9 cellular contexts compared by ENCODE assay signal in the genomic region with DNA sequence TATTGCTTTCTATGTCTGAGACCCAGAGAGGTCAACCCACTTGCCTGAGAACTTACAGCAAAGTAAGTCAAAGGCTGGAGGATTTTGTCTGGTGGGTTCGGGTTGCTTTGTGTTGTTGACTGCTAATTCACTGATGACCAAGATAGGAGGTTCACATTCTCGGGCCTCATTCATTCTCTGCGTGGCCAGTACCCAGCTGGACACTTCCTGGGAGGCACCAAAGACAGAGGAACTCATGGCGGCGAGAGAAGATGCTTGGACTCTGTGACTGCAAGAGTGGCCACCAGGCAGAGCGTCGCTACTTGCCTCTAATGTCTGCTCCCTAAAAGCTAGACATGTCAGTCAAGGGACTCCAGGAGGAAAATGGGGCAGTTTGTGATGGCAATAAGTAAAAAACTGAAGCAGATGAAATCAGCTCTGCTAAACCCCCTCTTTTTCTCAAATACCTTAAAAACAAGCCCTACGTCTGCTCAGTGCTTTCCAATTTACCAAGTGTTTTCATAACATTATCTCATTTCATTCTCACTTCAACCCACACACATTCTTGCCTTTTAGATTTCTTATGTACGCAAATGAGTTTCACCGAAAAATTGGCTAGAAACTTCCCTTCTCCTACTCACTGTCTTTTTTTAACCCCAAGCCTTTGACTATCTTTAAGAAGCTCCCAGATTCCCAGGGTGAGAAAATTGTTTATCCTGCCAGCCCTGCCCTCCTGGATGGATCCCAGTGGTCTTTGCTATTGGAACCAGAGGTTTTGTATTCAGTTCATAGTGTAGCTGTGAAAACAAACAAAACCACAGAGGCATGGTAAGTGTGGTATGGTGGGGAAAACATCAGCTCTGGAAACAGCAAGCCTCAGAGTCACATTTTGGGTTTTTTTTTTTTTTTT. TPM values are rescaled to one million over a fixed set of nuclear protein-coding genes. Genes with fewer than 3 reads are reported as not detected.
DNase-seq lines count a peak whose midpoint lies in the region; ATAC-seq and TF ChIP-seq lines count a peak whose summit lies in the region.
"Had no signal": no experiment of that assay in that cellular context is flagged by ENCODE, and none has a peak within 500 bp of the region (broad histone marks: within the 10 kb centered on the region; RNA-seq: fewer than 3 reads in every experiment).

No MANE protein-coding gene starts in this region.

- H3K27ac Mint-ChIP-seq in activated CD4-positive, alpha-beta T cell treated with anti-CD3 and anti-CD28 coated beads, Interleukin-2, amount 10 ng/mL, durations not matched to agents 7 days and 5 days = peak overlapping the region; percentile 100
- H3K27ac Mint-ChIP-seq in immature natural killer cell = peak overlapping the region; percentile 99 to 100 (median 100)

- no peaks in the 10 kb centered on the region for H3K9me3 ChIP-seq in SK-N-MC (ENCODE audit: low read depth, low read length)
- H3K9me3 ChIP-seq in thoracic aorta = no peaks in the 10 kb centered on the region

- H3K36me3 ChIP-seq in SK-N-MC (ENCODE audit: insufficient read depth, low read length) (no peaks in the 10 kb centered on the region), thoracic aorta (no peaks in the 10 kb centered on the region)

- H3K9me3 Mint-ChIP-seq in activated CD4-positive, alpha-beta T cell treated with anti-CD3 and anti-CD28 coated beads, Interleukin-2, amount 10 ng/mL, durations not matched to agents 7 days and 5 days = no peaks in the 10 kb centered on the region
- H3K9me3 Mint-ChIP-seq in immature natural killer cell = no peaks in the 10 kb centered on the region

- peaks cover 13% of the 10 kb centered on the region for H3K27me3 Mint-ChIP-seq in activated CD4-positive, alpha-beta T cell treated with anti-CD3 and anti-CD28 coated beads, Interleukin-2, amount 10 ng/mL, durations not matched to agents 7 days and 5 days
- peaks cover 5 to 27% (median 6%) of the 10 kb centered on the region in 3 donors for H3K27me3 Mint-ChIP-seq in immature natural killer cell (ENCODE audit: low read depth in 3 of 3)

- H3K36me3 Mint-ChIP-seq in activated CD4-positive, alpha-beta T cell treated with anti-CD3 and anti-CD28 coated beads, Interleukin-2, amount 10 ng/mL, durations not matched to agents 7 days and 5 days (ENCODE audit: low read depth) = peaks cover 6% of the 10 kb centered on the region
- H3K36me3 Mint-ChIP-seq in immature natural killer cell = no peaks in the 10 kb centered on the region

- peak; percentile 39 for DNase-seq in activated CD4-positive, alpha-beta T cell treated with anti-CD3 and anti-CD28 coated beads, Interleukin-2, amount 10 ng/mL, durations not matched to agents 7 days and 5 days
- DNase-seq in activated CD4-positive, alpha-beta T cell treated with anti-CD3 and anti-CD28 coated beads, Interleukin-2, amount 50 U/mL, for 4 hours = no peak
- no peak for DNase-seq in SK-N-MC (ENCODE audit: low read depth, low spot score)
- DNase-seq in immature natural killer cell = peak; percentile 61 to 69 (median 63)
- DNase-seq in thoracic aorta (ENCODE audit: low spot score) = no peak
- DNase-seq in NCI-H226 = no peak
- DNase-seq: SIG-M5 had no signal

- POLR2A ChIA-PET in activated CD4-positive, alpha-beta T cell treated with anti-CD3 and anti-CD28 coated beads, Interleukin-2, amount 10 ng/mL, durations not matched to agents 7 days and 5 days (lab: Charles Lee) = no interaction called here

- peaks cover 14 to 41% of the 10 kb centered on the region in 2 donors for H3K4me1 ChIP-seq in thoracic aorta (ENCODE audit: control insufficient read depth in 1 of 2, low read depth in 2 of 2)

- H3K9ac ChIP-seq in SK-N-MC (ENCODE audit: insufficient read length) = peak overlapping the region; percentile 53

- peak overlapping the region; percentile 95 for H3K4me3 Mint-ChIP-seq in activated CD4-positive, alpha-beta T cell treated with anti-CD3 and anti-CD28 coated beads, Interleukin-2, amount 10 ng/mL, durations not matched to agents 7 days and 5 days
- peak overlapping the region; percentile 92 to 98 (median 96) for H3K4me3 Mint-ChIP-seq in immature natural killer cell

- CTCF ChIA-PET in activated CD4-positive, alpha-beta T cell treated with anti-CD3 and anti-CD28 coated beads, Interleukin-2, amount 10 ng/mL, durations not matched to agents 7 days and 5 days (lab: Charles Lee) = interaction anchor here (0.6 to 4.2 kb wide), 7 partner anchors 8 to 485 kb away, joined by 3 to 24 read pairs (median 4); no protein-coding TSS in a partner anchor

- ATAC-seq in thoracic aorta (ENCODE audit: insufficient number of reproducible peaks, low FRiP score, low read depth) = no peak
- ATAC-seq in HG03460 (IDR thresholded peaks at IDR 0.05; ENCODE audit: unreplicated experiment) = no peak
- no peak for ATAC-seq in HG02970 (IDR thresholded peaks at IDR 0.05; ENCODE audit: low FRiP score, unreplicated experiment)

- H3K27ac ChIP-seq in SK-N-MC (peak overlapping the region; percentile 89), thoracic aorta (peak overlapping the region; percentile 86 to 89)

- peaks cover 71% of the 10 kb centered on the region for H3K4me1 Mint-ChIP-seq in activated CD4-positive, alpha-beta T cell treated with anti-CD3 and anti-CD28 coated beads, Interleukin-2, amount 10 ng/mL, durations not matched to agents 7 days and 5 days
- H3K4me1 Mint-ChIP-seq in immature natural killer cell = peaks cover 81 to 84% of the 10 kb centered on the region in 2 donors

- H3K4me3 ChIP-seq in SK-N-MC (no peak overlapping the region), thoracic aorta (no peak overlapping the region)

- TF ChIP-seq CTCF in thoracic aorta (IDR thresholded peaks at IDR 0.05) = no peak

- H3K27me3 ChIP-seq in thoracic aorta (replicated peaks; ENCODE audit: insufficient read depth) = no peaks in the 10 kb centered on the region

RNA-seq across cellular contexts. Expression of gene LBH, which starts 4.9 kb away (rescaled TPM):
- 100 to 1,000 TPM; 136 to 146 TPM for total RNA-seq in activated CD4-positive, alpha-beta T cell treated with anti-CD3 and anti-CD28 coated beads, Interleukin-2, amount 10 ng/mL, durations not matched to agents 7 days and 5 days
- 100 to 1,000 TPM; 101 to 137 (median 129) TPM for polyA plus RNA-seq in immature natural killer cell
- 100 to 1,000 TPM; 121 to 210 TPM for total RNA-seq in thoracic aorta

Comparison
In these comparisons a context has a peak if more than half of its experiments do, and no peak if none do; other contexts are left out.
1. DNase-seq: peak in activated CD4-positive, alpha-beta T cell treated with anti-CD3 and anti-CD28 coated beads, Interleukin-2, amount 10 ng/mL, durations not matched to agents 7 days and 5 days (single experiment) and immature natural killer cell (3 of 3); none in activated CD4-positive, alpha-beta T cell treated with anti-CD3 and anti-CD28 coated beads, Interleukin-2, amount 50 U/mL, for 4 hours (0 of 2), SK-N-MC (single experiment), thoracic aorta (single experiment) and NCI-H226 (single experiment).